In genomic region chr1:151545542-151545941, GRCh38 we compare ENCODE assay signal across 27 cellular contexts. TPM values are rescaled to one million over a fixed set of nuclear protein-coding genes. Genes with fewer than 3 reads are reported as not detected.
DNase-seq lines count a peak whose midpoint lies in the region; FAIRE-seq and TF ChIP-seq lines count a peak whose summit lies in the region.
"Had no signal": no experiment of that assay in that cellular context is flagged by ENCODE, and none has a peak within 500 bp of the region (broad histone marks: within the 10 kb centered on the region; RNA-seq: fewer than 3 reads in every experiment).

No MANE protein-coding gene starts in this region.

- FAIRE-seq in astrocyte (lab: Jason Lieb, UNC) = no peak

- H3K36me3 ChIP-seq in astrocyte (ENCODE audit: insufficient read depth, low read length) = no peaks in the 10 kb centered on the region
- H3K36me3 ChIP-seq: heart right ventricle, ovary, thoracic aorta had no signal

- H3K9me3 Mint-ChIP-seq in astrocyte (ENCODE audit: unreplicated experiment) = no peaks in the 10 kb centered on the region
- H3K9me3 Mint-ChIP-seq: activated CD4-positive, alpha-beta T cell treated with anti-CD3 and anti-CD28 coated beads, Interleukin-2, amount 10 ng/mL, durations not matched to agents 24 days and 14 days; CD8-positive, alpha-beta T cell; naive thymus-derived CD8-positive, alpha-beta T cell; stimulated activated naive B cell treated with anti-CD40 and anti-IgM and Interleukin-4, amounts not matched to agents 10 μg/mL and 1 μg/mL and 100 μg/mL, for 72 hours had no signal

- H3K4me3 Mint-ChIP-seq in astrocyte (ENCODE audit: unreplicated experiment) = peak overlapping the region; percentile 80
- H3K4me3 Mint-ChIP-seq: activated CD4-positive, alpha-beta T cell treated with anti-CD3 and anti-CD28 coated beads, Interleukin-2, amount 10 ng/mL, durations not matched to agents 24 days and 14 days; CD8-positive, alpha-beta T cell; naive thymus-derived CD8-positive, alpha-beta T cell; stimulated activated naive B cell treated with anti-CD40 and anti-IgM and Interleukin-4, amounts not matched to agents 10 μg/mL and 1 μg/mL and 100 μg/mL, for 72 hours had no signal

- TF ChIP-seq CTCF in astrocyte (IDR thresholded peaks at IDR 0.05; ENCODE audit: insufficient read depth, low read depth, low read length) (no peak), dorsolateral prefrontal cortex (IDR thresholded peaks at IDR 0.05 in 54 of 56, conservative IDR thresholded peaks at IDR 0.05 in 2 of 56; ENCODE audit: low read depth in 1 of 56, partially characterized antibody in 56 of 56) (no peak)

- no peak overlapping the region for H2AFZ ChIP-seq in astrocyte (ENCODE audit: low read depth, low read length)

- no peak overlapping the region for H3K27ac ChIP-seq in astrocyte (ENCODE audit: low read depth, low read length)
- H3K27ac ChIP-seq in dorsolateral prefrontal cortex = no peak overlapping the region
- H3K27ac ChIP-seq: heart right ventricle, ovary, thoracic aorta, VCaP had no signal

- no peak overlapping the region for H3K9ac ChIP-seq in astrocyte (ENCODE audit: low read length)

- peak; percentile 42 for DNase-seq in HT-29 (ENCODE audit: low spot score)
- no peak for DNase-seq in astrocyte (ENCODE audit: low read depth)
- peak; percentile 46 for DNase-seq in kidney tubule cell (ENCODE audit: low spot score)
- DNase-seq in hepatic stellate cell (ENCODE audit: low spot score) = no peak
- DNase-seq in SIG-M5 (lab: John Stamatoyannopoulos, UW) = no peak
- DNase-seq in dorsolateral prefrontal cortex = no peak
- no peak for DNase-seq in medulla oblongata (ENCODE audit: extremely low spot score)
- DNase-seq: activated CD4-positive, alpha-beta T cell treated with anti-CD3 and anti-CD28 coated beads, Interleukin-2, amount 10 ng/mL, durations not matched to agents 24 days and 14 days; activated naive CD4-positive, alpha-beta T cell treated with anti-CD3 and anti-CD28 coated beads, Interleukin-2, amount 50 U/mL, for 16 hours; AML-193; amygdala; caudate nucleus; CD8-positive, alpha-beta T cell; DMS153; GF-D8; H7; heart right ventricle; naive thymus-derived CD8-positive, alpha-beta T cell; NCI-H1092; NCI-H187; NCI-H69; ovary; stimulated activated CD4-positive, alpha-beta T cell treated with anti-CD3 and anti-CD28 coated beads, Interleukin-4, amount 100 ng/mL, for 1 hour; stimulated activated naive B cell treated with anti-CD40 and anti-IgM and Interleukin-4, amounts not matched to agents 10 μg/mL and 1 μg/mL and 100 μg/mL, for 72 hours had no signal

- peaks cover 66% of the 10 kb centered on the region for H3K4me1 Mint-ChIP-seq in astrocyte (ENCODE audit: low read depth, unreplicated experiment)

- H3K27me3 Mint-ChIP-seq in astrocyte (ENCODE audit: low read depth, unreplicated experiment) = no peaks in the 10 kb centered on the region

- no peaks in the 10 kb centered on the region for H3K27me3 ChIP-seq in astrocyte (ENCODE audit: insufficient read depth, low read length)
- no peaks in the 10 kb centered on the region for H3K27me3 ChIP-seq in dorsolateral prefrontal cortex
- H3K27me3 ChIP-seq: ovary had no signal

- peak overlapping the region; percentile 98 for H3K27ac Mint-ChIP-seq in astrocyte (ENCODE audit: unreplicated experiment)
- H3K27ac Mint-ChIP-seq: activated CD4-positive, alpha-beta T cell treated with anti-CD3 and anti-CD28 coated beads, Interleukin-2, amount 10 ng/mL, durations not matched to agents 24 days and 14 days; CD8-positive, alpha-beta T cell; naive thymus-derived CD8-positive, alpha-beta T cell; stimulated activated naive B cell treated with anti-CD40 and anti-IgM and Interleukin-4, amounts not matched to agents 10 μg/mL and 1 μg/mL and 100 μg/mL, for 72 hours had no signal

- H3K4me1 ChIP-seq in astrocyte (ENCODE audit: insufficient read depth, low read length) = peaks cover 49% of the 10 kb centered on the region

- H3K36me3 Mint-ChIP-seq in astrocyte (ENCODE audit: low read depth, unreplicated experiment) = peaks cover 26% of the 10 kb centered on the region
- H3K36me3 Mint-ChIP-seq: stimulated activated naive B cell treated with anti-CD40 and anti-IgM and Interleukin-4, amounts not matched to agents 10 μg/mL and 1 μg/mL and 100 μg/mL, for 72 hours had no signal

- H3K79me2 ChIP-seq in astrocyte (ENCODE audit: insufficient read depth, low read length) = peaks cover 70% of the 10 kb centered on the region

- H4K20me1 ChIP-seq in astrocyte (ENCODE audit: insufficient read depth, low read length) = peaks cover 69% of the 10 kb centered on the region

- no peaks in the 10 kb centered on the region for H3K9me3 ChIP-seq in astrocyte (ENCODE audit: insufficient read depth, low read depth, low read length)
- H3K9me3 ChIP-seq: heart right ventricle, ovary, thoracic aorta had no signal

- intact Hi-C loops in dorsolateral prefrontal cortex (cut with DNase I) = no loop called here

- H3K4me3 ChIP-seq in astrocyte (ENCODE audit: insufficient read depth, low read depth, low read length) (no peak overlapping the region), dorsolateral prefrontal cortex (no peak overlapping the region)
- H3K4me3 ChIP-seq: heart right ventricle, ovary, thoracic aorta had no signal

- H3K4me2 ChIP-seq in astrocyte (ENCODE audit: low read length) = no peak overlapping the region

RNA-seq across cellular contexts. Expression of gene TUFT1, which starts 5.4 kb away (rescaled TPM):
- 30.5 and 36.9 TPM in 2 replicates for total RNA-seq in HT-29 (2014; rRNA removed; shearing (Covaris generic))
- total RNA-seq in astrocyte (74.1 and 90.6 TPM in 2 replicates), dorsolateral prefrontal cortex (10 to 100 TPM in 45 of 120 experiments, 1 to 10 TPM in 75; 5.0 to 13.9 (median 9.3) TPM)

RNA-seq across cellular contexts. Expression of gene CGN, which starts 34.4 kb away (rescaled TPM):
- total RNA-seq in HT-29 (2014; rRNA removed; shearing (Covaris generic)) = 23.5 and 30.7 TPM in 2 replicates
- total RNA-seq in astrocyte = 8.8 and 8.9 TPM in 2 replicates
- 10 to 100 TPM in 32 of 120 experiments, 1 to 10 TPM in 88; 1.9 to 21.3 (median 7.9) TPM for total RNA-seq in dorsolateral prefrontal cortex
- total RNA-seq: fibroblast of villous mesenchyme had no signal

Comparison
In these comparisons a context has a peak if more than half of its experiments do, and no peak if none do; other contexts are left out.
1. DNase-seq: peak in HT-29 (single experiment) and kidney tubule cell (single experiment); none in astrocyte (single experiment), hepatic stellate cell (single experiment), SIG-M5 (single experiment), dorsolateral prefrontal cortex (0 of 10) and medulla oblongata (single experiment).